8 cellular contexts compared by ENCODE assay signal in the genomic region with DNA sequence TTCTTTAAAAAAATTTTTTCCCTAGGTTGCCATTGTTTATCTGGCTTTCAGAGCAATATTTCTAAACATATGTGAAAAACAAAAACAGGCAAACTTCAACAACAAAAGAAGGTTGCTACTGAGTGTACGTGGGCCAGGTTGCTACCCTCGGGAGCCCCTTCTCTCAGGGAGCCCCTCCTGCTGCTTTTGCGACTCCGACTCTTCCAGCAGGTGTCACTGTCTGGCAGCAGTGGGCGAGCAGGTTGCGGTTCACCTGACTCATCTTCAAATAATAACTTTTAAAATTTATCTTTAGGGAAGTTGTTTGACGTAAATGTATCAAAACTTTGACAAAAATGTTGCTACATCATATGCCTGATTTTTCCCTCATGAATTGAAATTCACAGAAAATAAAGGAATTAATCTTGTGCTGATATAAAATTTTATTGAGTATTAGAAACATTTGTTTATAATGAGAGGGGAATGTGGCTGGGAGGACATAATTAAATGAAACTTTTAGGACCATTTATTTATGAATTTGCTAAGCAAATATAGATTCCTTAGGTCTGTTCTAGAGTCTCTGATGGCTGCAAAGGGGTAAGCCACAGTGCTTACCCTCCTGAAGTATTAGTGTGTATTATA.
A peak's percentile ranks its signal among the peaks of the same experiment; 100 is the strongest.
DNase-seq lines count a peak whose midpoint lies in the region; ATAC-seq and TF ChIP-seq lines count a peak whose summit lies in the region.

No MANE protein-coding gene starts in this region.

- H3K27ac ChIP-seq in RWPE1 = no peak overlapping the region
- no peak overlapping the region for H3K27ac ChIP-seq in osteoblast (ENCODE audit: low read depth, low read length)

- H3K4me1 ChIP-seq in osteoblast (ENCODE audit: insufficient read depth, low read length) = peaks cover 20% of the 10 kb centered on the region

- POLR2A ChIA-PET in RWPE1 (lab: Yijun Ruan, JAX; ENCODE audit: low non-redundant PET) = no interaction called here

- H2AFZ ChIP-seq in osteoblast (ENCODE audit: low read length) = no peak overlapping the region

- TF ChIP-seq CTCF in RWPE1 (conservative IDR thresholded peaks at IDR 0.05; ENCODE audit: low read depth) (peak; percentile 43), osteoblast (IDR thresholded peaks at IDR 0.05; ENCODE audit: extremely low read depth, low read depth, low read length) (peak; percentile 44)

- H3K9me3 ChIP-seq in osteoblast (ENCODE audit: low read depth, low read length) = no peaks in the 10 kb centered on the region

- peak; percentile 64 for DNase-seq in activated CD8-positive, alpha-beta memory T cell treated with anti-CD3 and anti-CD28 coated beads for 24 hours
- DNase-seq in activated CD8-positive, alpha-beta memory T cell treated with anti-CD3 and anti-CD28 coated beads, Interleukin-2, amount 50 U/mL, for 48 hours = no peak
- DNase-seq in RWPE1 (ENCODE audit: low spot score) (peak; percentile 47), dermis blood vessel endothelial cell (peak; percentile 49), osteoblast (ENCODE audit: insufficient read length, low spot score, missing footprints) (no peak), NCI-H1092 (lab: John Stamatoyannopoulos, UW) (no peak)

- ATAC-seq in GM19455 (IDR thresholded peaks at IDR 0.05; ENCODE audit: unreplicated experiment) (no peak), HG03354 (IDR thresholded peaks at IDR 0.05; ENCODE audit: poor library complexity, severe bottlenecking, unreplicated experiment) (no peak)

- no peaks in the 10 kb centered on the region for H3K79me2 ChIP-seq in osteoblast (ENCODE audit: insufficient read depth, low read length)

- H3K36me3 ChIP-seq in osteoblast (ENCODE audit: insufficient read depth, low read length) = no peaks in the 10 kb centered on the region

- H3K4me2 ChIP-seq in osteoblast (ENCODE audit: insufficient read depth, low read length) = no peak overlapping the region

- H3K27me3 ChIP-seq in osteoblast (ENCODE audit: insufficient read depth, low read length) = no peaks in the 10 kb centered on the region

- CTCF ChIA-PET in RWPE1 (lab: Yijun Ruan, JAX) = no interaction called here

- H3K4me3 ChIP-seq in osteoblast (ENCODE audit: insufficient read depth, low read length) = no peak overlapping the region

- H4K20me1 ChIP-seq in osteoblast (ENCODE audit: insufficient read depth, low read length) = no peaks in the 10 kb centered on the region

Comparison
In these comparisons a context has a peak if more than half of its experiments do, and no peak if none do; other contexts are left out.
1. DNase-seq: peak in activated CD8-positive, alpha-beta memory T cell treated with anti-CD3 and anti-CD28 coated beads for 24 hours (single experiment), RWPE1 (single experiment) and dermis blood vessel endothelial cell (single experiment); none in activated CD8-positive, alpha-beta memory T cell treated with anti-CD3 and anti-CD28 coated beads, Interleukin-2, amount 50 U/mL, for 48 hours (single experiment), osteoblast (single experiment) and NCI-H1092 (single experiment).